In genomic region chr22:19648419-19648929, GRCh38 we compare ENCODE assay signal across 1 cellular context.
TF ChIP-seq lines count a peak whose summit lies in the region.

No MANE protein-coding gene starts in this region.

TF ChIP-seq in K562, 482 proteins besides CTCF, POLR2A, EP300 and RAD21 (continued from another document and continues in another):
- TF ChIP-seq ARID3A (IDR thresholded peaks at IDR 0.05; ENCODE audit: borderline replicate concordance, low read depth, low read length) (no peak), CAMTA2 (CRISPR knock-in tag; conservative IDR thresholded peaks at IDR 0.05) (no peak), TSHZ1 (CRISPR knock-in tag; IDR thresholded peaks at IDR 0.05) (no peak), CSDE1 (IDR thresholded peaks at IDR 0.05) (no peak), ZBTB1 (CRISPR knock-in tag; IDR thresholded peaks at IDR 0.05; ENCODE audit: borderline replicate concordance, low read depth) (no peak), SLC30A9 (CRISPR knock-in tag; IDR thresholded peaks at IDR 0.05) (no peak), RBM17 (IDR thresholded peaks at IDR 0.05; ENCODE audit: borderline replicate concordance, low read depth, low read length) (no peak), NCOA2 (IDR thresholded peaks at IDR 0.05; ENCODE audit: partially characterized antibody in 2 of 2) (no peak), CBFB (CRISPR knock-in tag; IDR thresholded peaks at IDR 0.05) (no peak), CEBPG (CRISPR knock-in tag; IDR thresholded peaks at IDR 0.05) (no peak), CEBPG (tag; conservative IDR thresholded peaks at IDR 0.05 in 1 of 2, IDR thresholded peaks at IDR 0.05 in 1 of 2) (no peak), ZNF77 (CRISPR knock-in tag; IDR thresholded peaks at IDR 0.05) (no peak), HMGXB4 (CRISPR knock-in tag; IDR thresholded peaks at IDR 0.05) (no peak), ZNF699 (CRISPR knock-in tag; IDR thresholded peaks at IDR 0.05; ENCODE audit: insufficient replicate concordance) (no peak), ZNF778 (CRISPR knock-in tag; IDR thresholded peaks at IDR 0.05) (no peak), SREBF2 (CRISPR knock-in tag; IDR thresholded peaks at IDR 0.05) (no peak), MCM2 (IDR thresholded peaks at IDR 0.05; ENCODE audit: low read depth) (no peak), ZNF668 (CRISPR knock-in tag; IDR thresholded peaks at IDR 0.05) (no peak), ZBTB9 (CRISPR knock-in tag; IDR thresholded peaks at IDR 0.05) (no peak), CHD4 (IDR thresholded peaks at IDR 0.05; ENCODE audit: insufficient read depth, insufficient replicate concordance, low read depth, low read length, poor library complexity, severe bottlenecking) (no peak), MCM3 (IDR thresholded peaks at IDR 0.05) (peak; percentile 83; the same call in 1 of the 2 replicates), PHTF2 (CRISPR knock-in tag; IDR thresholded peaks at IDR 0.05) (no peak), SREBF1 (IDR thresholded peaks at IDR 0.05; ENCODE audit: borderline replicate concordance, low read depth, low read length) (no peak), HMGN3 (IDR thresholded peaks at IDR 0.05; ENCODE audit: borderline replicate concordance, extremely low read depth, insufficient read length, low read depth, low read length) (no peak), CHD1 (IDR thresholded peaks at IDR 0.05; ENCODE audit: low read length) (no peak), ZNF445 (CRISPR knock-in tag; IDR thresholded peaks at IDR 0.05; ENCODE audit: low read depth) (peak; percentile 66; the same call in 1 of the 2 replicates), CREB1 (IDR thresholded peaks at IDR 0.05) (no peak), CREB1 (CRISPR knock-in tag; IDR thresholded peaks at IDR 0.05) (no peak), KAT7 (CRISPR knock-in tag; IDR thresholded peaks at IDR 0.05; ENCODE audit: borderline replicate concordance) (no peak), ZNF23 (CRISPR knock-in tag; IDR thresholded peaks at IDR 0.05) (no peak), ZNF766 (CRISPR knock-in tag; conservative IDR thresholded peaks at IDR 0.05) (0 out of 2 replicates have a peak, but pooled peaks have one; percentile 48), TRIM25 (IDR thresholded peaks at IDR 0.05; ENCODE audit: borderline replicate concordance) (peak; percentile 93; the same call in 1 of the 2 replicates), KDM2B (CRISPR knock-in tag; IDR thresholded peaks at IDR 0.05) (no peak), TAF1 (IDR thresholded peaks at IDR 0.05; ENCODE audit: control insufficient read depth, extremely low read depth, insufficient read depth, low read length, severe bottlenecking) (no peak), SRSF3 (IDR thresholded peaks at IDR 0.05; ENCODE audit: insufficient read depth, low read length) (no peak)
- TF ChIP-seq, protein P1, sequence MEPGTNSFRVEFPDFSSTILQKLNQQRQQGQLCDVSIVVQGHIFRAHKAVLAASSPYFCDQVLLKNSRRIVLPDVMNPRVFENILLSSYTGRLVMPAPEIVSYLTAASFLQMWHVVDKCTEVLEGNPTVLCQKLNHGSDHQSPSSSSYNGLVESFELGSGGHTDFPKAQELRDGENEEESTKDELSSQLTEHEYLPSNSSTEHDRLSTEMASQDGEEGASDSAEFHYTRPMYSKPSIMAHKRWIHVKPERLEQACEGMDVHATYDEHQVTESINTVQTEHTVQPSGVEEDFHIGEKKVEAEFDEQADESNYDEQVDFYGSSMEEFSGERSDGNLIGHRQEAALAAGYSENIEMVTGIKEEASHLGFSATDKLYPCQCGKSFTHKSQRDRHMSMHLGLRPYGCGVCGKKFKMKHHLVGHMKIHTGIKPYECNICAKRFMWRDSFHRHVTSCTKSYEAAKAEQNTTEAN (CRISPR knock-in tag; IDR thresholded peaks at IDR 0.05) = no peak
- TF ChIP-seq, protein P2, sequence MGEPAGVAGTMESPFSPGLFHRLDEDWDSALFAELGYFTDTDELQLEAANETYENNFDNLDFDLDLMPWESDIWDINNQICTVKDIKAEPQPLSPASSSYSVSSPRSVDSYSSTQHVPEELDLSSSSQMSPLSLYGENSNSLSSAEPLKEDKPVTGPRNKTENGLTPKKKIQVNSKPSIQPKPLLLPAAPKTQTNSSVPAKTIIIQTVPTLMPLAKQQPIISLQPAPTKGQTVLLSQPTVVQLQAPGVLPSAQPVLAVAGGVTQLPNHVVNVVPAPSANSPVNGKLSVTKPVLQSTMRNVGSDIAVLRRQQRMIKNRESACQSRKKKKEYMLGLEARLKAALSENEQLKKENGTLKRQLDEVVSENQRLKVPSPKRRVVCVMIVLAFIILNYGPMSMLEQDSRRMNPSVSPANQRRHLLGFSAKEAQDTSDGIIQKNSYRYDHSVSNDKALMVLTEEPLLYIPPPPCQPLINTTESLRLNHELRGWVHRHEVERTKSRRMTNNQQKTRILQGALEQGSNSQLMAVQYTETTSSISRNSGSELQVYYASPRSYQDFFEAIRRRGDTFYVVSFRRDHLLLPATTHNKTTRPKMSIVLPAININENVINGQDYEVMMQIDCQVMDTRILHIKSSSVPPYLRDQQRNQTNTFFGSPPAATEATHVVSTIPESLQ (CRISPR knock-in tag; IDR thresholded peaks at IDR 0.05) = no peak
- TF ChIP-seq, protein P3, sequence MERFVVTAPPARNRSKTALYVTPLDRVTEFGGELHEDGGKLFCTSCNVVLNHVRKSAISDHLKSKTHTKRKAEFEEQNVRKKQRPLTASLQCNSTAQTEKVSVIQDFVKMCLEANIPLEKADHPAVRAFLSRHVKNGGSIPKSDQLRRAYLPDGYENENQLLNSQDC (CRISPR knock-in tag; IDR thresholded peaks at IDR 0.05) = no peak
- TF ChIP-seq, protein P4, sequence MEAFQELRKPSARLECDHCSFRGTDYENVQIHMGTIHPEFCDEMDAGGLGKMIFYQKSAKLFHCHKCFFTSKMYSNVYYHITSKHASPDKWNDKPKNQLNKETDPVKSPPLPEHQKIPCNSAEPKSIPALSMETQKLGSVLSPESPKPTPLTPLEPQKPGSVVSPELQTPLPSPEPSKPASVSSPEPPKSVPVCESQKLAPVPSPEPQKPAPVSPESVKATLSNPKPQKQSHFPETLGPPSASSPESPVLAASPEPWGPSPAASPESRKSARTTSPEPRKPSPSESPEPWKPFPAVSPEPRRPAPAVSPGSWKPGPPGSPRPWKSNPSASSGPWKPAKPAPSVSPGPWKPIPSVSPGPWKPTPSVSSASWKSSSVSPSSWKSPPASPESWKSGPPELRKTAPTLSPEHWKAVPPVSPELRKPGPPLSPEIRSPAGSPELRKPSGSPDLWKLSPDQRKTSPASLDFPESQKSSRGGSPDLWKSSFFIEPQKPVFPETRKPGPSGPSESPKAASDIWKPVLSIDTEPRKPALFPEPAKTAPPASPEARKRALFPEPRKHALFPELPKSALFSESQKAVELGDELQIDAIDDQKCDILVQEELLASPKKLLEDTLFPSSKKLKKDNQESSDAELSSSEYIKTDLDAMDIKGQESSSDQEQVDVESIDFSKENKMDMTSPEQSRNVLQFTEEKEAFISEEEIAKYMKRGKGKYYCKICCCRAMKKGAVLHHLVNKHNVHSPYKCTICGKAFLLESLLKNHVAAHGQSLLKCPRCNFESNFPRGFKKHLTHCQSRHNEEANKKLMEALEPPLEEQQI (IDR thresholded peaks at IDR 0.05) = peak; percentile 82; the same call in 1 of the 2 replicates
- TF ChIP-seq, protein P5, sequence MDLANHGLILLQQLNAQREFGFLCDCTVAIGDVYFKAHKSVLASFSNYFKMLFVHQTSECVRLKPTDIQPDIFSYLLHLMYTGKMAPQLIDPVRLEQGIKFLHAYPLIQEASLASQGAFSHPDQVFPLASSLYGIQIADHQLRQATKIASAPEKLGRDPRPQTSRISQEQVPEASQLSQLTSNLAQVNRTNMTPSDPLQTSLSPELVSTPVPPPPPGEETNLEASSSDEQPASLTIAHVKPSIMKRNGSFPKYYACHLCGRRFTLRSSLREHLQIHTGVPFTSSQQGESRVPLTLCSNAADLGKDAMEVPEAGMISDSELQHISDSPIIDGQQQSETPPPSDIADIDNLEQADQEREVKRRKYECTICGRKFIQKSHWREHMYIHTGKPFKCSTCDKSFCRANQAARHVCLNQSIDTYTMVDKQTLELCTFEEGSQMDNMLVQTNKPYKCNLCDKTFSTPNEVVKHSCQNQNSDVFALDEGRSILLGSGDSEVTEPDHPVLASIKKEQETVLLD (IDR thresholded peaks at IDR 0.05) = peak; percentile 80; the same call in 1 of the 2 replicates
- TF ChIP-seq, protein P6, sequence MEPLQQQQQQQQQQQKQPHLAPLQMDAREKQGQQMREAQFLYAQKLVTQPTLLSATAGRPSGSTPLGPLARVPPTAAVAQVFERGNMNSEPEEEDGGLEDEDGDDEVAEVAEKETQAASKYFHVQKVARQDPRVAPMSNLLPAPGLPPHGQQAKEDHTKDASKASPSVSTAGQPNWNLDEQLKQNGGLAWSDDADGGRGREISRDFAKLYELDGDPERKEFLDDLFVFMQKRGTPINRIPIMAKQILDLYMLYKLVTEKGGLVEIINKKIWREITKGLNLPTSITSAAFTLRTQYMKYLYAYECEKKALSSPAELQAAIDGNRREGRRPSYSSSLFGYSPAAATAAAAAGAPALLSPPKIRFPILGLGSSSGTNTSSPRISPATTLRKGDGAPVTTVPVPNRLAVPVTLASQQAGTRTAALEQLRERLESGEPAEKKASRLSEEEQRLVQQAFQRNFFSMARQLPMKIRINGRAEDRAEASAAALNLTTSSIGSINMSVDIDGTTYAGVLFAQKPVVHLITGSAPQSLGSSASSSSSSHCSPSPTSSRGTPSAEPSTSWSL (CRISPR knock-in tag; IDR thresholded peaks at IDR 0.05; ENCODE audit: borderline replicate concordance) = no peak
